1 cellular context compared by ENCODE assay signal in genomic region chr1:173867753-173868265, GRCh38.
TF ChIP-seq lines count a peak whose summit lies in the region.

Gene GAS5, minus strand, starts transcription at chr1:173867989.

TF ChIP-seq in K562, 482 proteins besides CTCF, POLR2A, EP300 and RAD21 (continued from another document and continues in another):
- peak; percentile 55; the same call in 1 of the 2 replicates for TF ChIP-seq SOX6 (IDR thresholded peaks at IDR 0.05)
- TF ChIP-seq NELFE (IDR thresholded peaks at IDR 0.05; ENCODE audit: insufficient read depth, insufficient read length): peak; percentile 95
- TF ChIP-seq EGR1 (conservative IDR thresholded peaks at IDR 0.05): no peak
- TF ChIP-seq SMARCA4 (IDR thresholded peaks at IDR 0.05): no peak
- TF ChIP-seq ZNF79 (CRISPR knock-in tag; IDR thresholded peaks at IDR 0.05; ENCODE audit: low read depth): no peak
- no peak for TF ChIP-seq CHD4 (IDR thresholded peaks at IDR 0.05; ENCODE audit: insufficient read depth, insufficient replicate concordance, low read depth, low read length, poor library complexity, severe bottlenecking)
- no peak for TF ChIP-seq ZNF764 (CRISPR knock-in tag; IDR thresholded peaks at IDR 0.05; ENCODE audit: low read depth)
- peak; percentile 55 for TF ChIP-seq HDAC3 (IDR thresholded peaks at IDR 0.05; ENCODE audit: borderline replicate concordance, partially characterized antibody)
- TF ChIP-seq CHD7 (IDR thresholded peaks at IDR 0.05; ENCODE audit: low read depth, low read length): no peak
- no peak for TF ChIP-seq NCOA2 (IDR thresholded peaks at IDR 0.05; ENCODE audit: partially characterized antibody in 2 of 2)
- no peak for TF ChIP-seq ZNF586 (CRISPR knock-in tag; conservative IDR thresholded peaks at IDR 0.05)
- no peak for TF ChIP-seq CCAR2 (IDR thresholded peaks at IDR 0.05; ENCODE audit: low read depth, low read length)
- no peak; the same call in 1 of the 2 replicates for TF ChIP-seq NR3C1 (CRISPR knock-in tag; IDR thresholded peaks at IDR 0.05)
- peak; percentile 80 for TF ChIP-seq MYNN (IDR thresholded peaks at IDR 0.05)
- no peak for TF ChIP-seq MYNN (CRISPR knock-in tag; IDR thresholded peaks at IDR 0.05)
- peak; percentile 96 for TF ChIP-seq POLR2AphosphoS2 (IDR thresholded peaks at IDR 0.05; ENCODE audit: low read length)
- no peak for TF ChIP-seq NFE2 (IDR thresholded peaks at IDR 0.05; ENCODE audit: low read depth)
- no peak for TF ChIP-seq BMI1 (IDR thresholded peaks at IDR 0.05; ENCODE audit: low read length)
- TF ChIP-seq MIER1 (IDR thresholded peaks at IDR 0.05; ENCODE audit: low read depth): no peak
- no peak for TF ChIP-seq HNRNPH1 (optimal IDR thresholded peaks at IDR 0.05; ENCODE audit: low read depth, low read length)
- no peak for TF ChIP-seq HDAC6 (IDR thresholded peaks at IDR 0.05; ENCODE audit: low read depth, low read length)
- no peak for TF ChIP-seq ZNF184 (CRISPR knock-in tag; IDR thresholded peaks at IDR 0.05)
- TF ChIP-seq ZNF384 (IDR thresholded peaks at IDR 0.05; ENCODE audit: low read depth, low read length): no peak
- no peak for TF ChIP-seq MAZ (CRISPR knock-in tag; conservative IDR thresholded peaks at IDR 0.05 in 1 of 2, IDR thresholded peaks at IDR 0.05 in 1 of 2)
- no peak for TF ChIP-seq ETV6 (IDR thresholded peaks at IDR 0.05; ENCODE audit: borderline replicate concordance in 1 of 2, low read depth in 2 of 2, low read length in 1 of 2)
- TF ChIP-seq ETV6 (CRISPR knock-in tag; IDR thresholded peaks at IDR 0.05; ENCODE audit: borderline replicate concordance): no peak
- TF ChIP-seq RBM17 (IDR thresholded peaks at IDR 0.05; ENCODE audit: borderline replicate concordance, low read depth, low read length): no peak
- TF ChIP-seq SIX5 (IDR thresholded peaks at IDR 0.05; ENCODE audit: borderline replicate concordance in 1 of 2, insufficient read depth in 1 of 2, low read depth in 1 of 2, low read length in 2 of 2): no peak
- TF ChIP-seq ZNF212 (CRISPR knock-in tag; IDR thresholded peaks at IDR 0.05): no peak; the same call in 1 of the 2 replicates
- no peak for TF ChIP-seq PCBP2 (IDR thresholded peaks at IDR 0.05; ENCODE audit: low read depth, low read length, poor library complexity, severe bottlenecking)
- TF ChIP-seq, protein P1, sequence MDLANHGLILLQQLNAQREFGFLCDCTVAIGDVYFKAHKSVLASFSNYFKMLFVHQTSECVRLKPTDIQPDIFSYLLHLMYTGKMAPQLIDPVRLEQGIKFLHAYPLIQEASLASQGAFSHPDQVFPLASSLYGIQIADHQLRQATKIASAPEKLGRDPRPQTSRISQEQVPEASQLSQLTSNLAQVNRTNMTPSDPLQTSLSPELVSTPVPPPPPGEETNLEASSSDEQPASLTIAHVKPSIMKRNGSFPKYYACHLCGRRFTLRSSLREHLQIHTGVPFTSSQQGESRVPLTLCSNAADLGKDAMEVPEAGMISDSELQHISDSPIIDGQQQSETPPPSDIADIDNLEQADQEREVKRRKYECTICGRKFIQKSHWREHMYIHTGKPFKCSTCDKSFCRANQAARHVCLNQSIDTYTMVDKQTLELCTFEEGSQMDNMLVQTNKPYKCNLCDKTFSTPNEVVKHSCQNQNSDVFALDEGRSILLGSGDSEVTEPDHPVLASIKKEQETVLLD (IDR thresholded peaks at IDR 0.05): peak; percentile 92
- no peak for TF ChIP-seq FOXJ3 (CRISPR knock-in tag; IDR thresholded peaks at IDR 0.05)
- TF ChIP-seq ZNF511 (CRISPR knock-in tag; IDR thresholded peaks at IDR 0.05): peak; percentile 93
- peak; percentile 76; the same call in 1 of the 2 replicates for TF ChIP-seq HLTF (IDR thresholded peaks at IDR 0.05)
- no peak for TF ChIP-seq HIVEP1 (CRISPR knock-in tag; IDR thresholded peaks at IDR 0.05)
- TF ChIP-seq SMARCC2 (IDR thresholded peaks at IDR 0.05; ENCODE audit: low read depth): no peak
- no peak for TF ChIP-seq SMARCA5 (IDR thresholded peaks at IDR 0.05)
- TF ChIP-seq CREBBP (IDR thresholded peaks at IDR 0.05; ENCODE audit: low read depth, low read length): no peak
- peak in 1 of 2 experiments; percentile 69; a peak in 2 of 4 replicates for TF ChIP-seq ARNT (IDR thresholded peaks at IDR 0.05)
- peak; percentile 90 for TF ChIP-seq BRD4 (IDR thresholded peaks at IDR 0.05)
- no peak for TF ChIP-seq ZFPM2 (CRISPR knock-in tag; IDR thresholded peaks at IDR 0.05)
- TF ChIP-seq ZKSCAN8 (CRISPR knock-in tag; IDR thresholded peaks at IDR 0.05): no peak
- TF ChIP-seq CREB5 (CRISPR knock-in tag; IDR thresholded peaks at IDR 0.05): peak; percentile 85
- no peak for TF ChIP-seq ZBTB11 (CRISPR knock-in tag; IDR thresholded peaks at IDR 0.05)
- TF ChIP-seq MEIS2 (IDR thresholded peaks at IDR 0.05; ENCODE audit: partially characterized antibody): peak; percentile 36
- TF ChIP-seq ZNF316 (IDR thresholded peaks at IDR 0.05): 0 out of 2 replicates have a peak, but pooled peaks have one; percentile 15
- no peak; the same call in 1 of the 2 replicates for TF ChIP-seq MAFK (IDR thresholded peaks at IDR 0.05; ENCODE audit: low read length)
- TF ChIP-seq ZNF239 (CRISPR knock-in tag; IDR thresholded peaks at IDR 0.05): peak; percentile 22; the same call in 1 of the 2 replicates
- TF ChIP-seq HDAC8 (tag; IDR thresholded peaks at IDR 0.05): no peak
- TF ChIP-seq ZNF398 (CRISPR knock-in tag; IDR thresholded peaks at IDR 0.05): no peak
- TF ChIP-seq MTA1 (IDR thresholded peaks at IDR 0.05; ENCODE audit: borderline replicate concordance): peak; percentile 78; the same call in 1 of the 2 replicates
- peak; percentile 98 for TF ChIP-seq ZNF830 (CRISPR knock-in tag; IDR thresholded peaks at IDR 0.05)
- no peak for TF ChIP-seq SRSF3 (IDR thresholded peaks at IDR 0.05; ENCODE audit: insufficient read depth, low read length)
